In genomic region chr16:68255712-68256111, GRCh38 we compare ENCODE assay signal across 26 cellular contexts. TPM values are rescaled to one million over a fixed set of nuclear protein-coding genes. Genes with fewer than 3 reads are reported as not detected.
"Had no signal": no experiment of that assay in that cellular context is flagged by ENCODE, and none has a peak within 500 bp of the region (broad histone marks: within the 10 kb centered on the region; RNA-seq: fewer than 3 reads in every experiment).

No MANE protein-coding gene starts in this region.

- H3K36me3 ChIP-seq: uterus had no signal

- H3K9ac ChIP-seq: parathyroid adenoma had no signal

- DNase-seq: activated CD4-positive, alpha-beta memory T cell treated with anti-CD3 and anti-CD28 coated beads, Interleukin-2, amount 10 ng/mL, durations not matched to agents 7 days and 5 days; activated CD4-positive, alpha-beta T cell treated with anti-CD3 and anti-CD28 coated beads, Interleukin-2, amount 10 ng/mL, durations not matched to agents 24 days and 14 days; activated CD4-positive, CD25-positive, alpha-beta regulatory T cell treated with anti-CD3 and anti-CD28 coated beads, Interleukin-2, amount 50 U/mL, for 72 hours; activated CD8-positive, alpha-beta memory T cell treated with anti-CD3 and anti-CD28 coated beads, Interleukin-2, amount 50 U/mL, for 48 hours; activated gamma-delta T cell; activated naive CD4-positive, alpha-beta T cell treated with anti-CD3 and anti-CD28 coated beads, Interleukin-2, amount 50 U/mL, for 16 hours; activated T-cell treated with anti-CD3 and anti-CD28 coated beads, Interleukin-2, amount 50 U/mL, for 24 hours; amniotic stem cell; brain microvascular endothelial cell; caudate nucleus; cortex of kidney; mammary epithelial cell; naive thymus-derived CD4-positive, alpha-beta T cell; nucleus accumbens; small intestine; stimulated activated naive CD4-positive, alpha-beta T cell; T-helper 17 cell; T1000; testis; uterus; WERI-Rb-1 had no signal

- H3K27ac ChIP-seq: brain microvascular endothelial cell, parathyroid adenoma, testis, uterus, WERI-Rb-1 had no signal

- H3K4me1 ChIP-seq: testis, uterus had no signal

- H3K4me1 Mint-ChIP-seq: T-helper 17 cell had no signal

- H3K27me3 Mint-ChIP-seq: activated CD4-positive, alpha-beta memory T cell treated with anti-CD3 and anti-CD28 coated beads, Interleukin-2, amount 10 ng/mL, durations not matched to agents 7 days and 5 days; activated CD4-positive, alpha-beta T cell treated with anti-CD3 and anti-CD28 coated beads, Interleukin-2, amount 10 ng/mL, durations not matched to agents 24 days and 14 days; activated T-cell treated with anti-CD3 and anti-CD28 coated beads, Interleukin-2, amount 50 U/mL, for 24 hours; naive thymus-derived CD4-positive, alpha-beta T cell; T-helper 17 cell; type B pancreatic cell had no signal

- H3K9me3 ChIP-seq: testis, uterus had no signal

- H3K27me3 ChIP-seq: brain microvascular endothelial cell, testis, uterus had no signal

- H3K9me3 Mint-ChIP-seq: activated CD4-positive, alpha-beta memory T cell treated with anti-CD3 and anti-CD28 coated beads, Interleukin-2, amount 10 ng/mL, durations not matched to agents 7 days and 5 days; activated CD4-positive, alpha-beta T cell treated with anti-CD3 and anti-CD28 coated beads, Interleukin-2, amount 10 ng/mL, durations not matched to agents 24 days and 14 days; activated T-cell treated with anti-CD3 and anti-CD28 coated beads, Interleukin-2, amount 50 U/mL, for 24 hours; mesothelial cell of epicardium; naive thymus-derived CD4-positive, alpha-beta T cell; type B pancreatic cell had no signal

- H3K27ac Mint-ChIP-seq: activated CD4-positive, alpha-beta memory T cell treated with anti-CD3 and anti-CD28 coated beads, Interleukin-2, amount 10 ng/mL, durations not matched to agents 7 days and 5 days; activated CD4-positive, alpha-beta T cell treated with anti-CD3 and anti-CD28 coated beads, Interleukin-2, amount 10 ng/mL, durations not matched to agents 24 days and 14 days; activated T-cell treated with anti-CD3 and anti-CD28 coated beads, Interleukin-2, amount 50 U/mL, for 24 hours; mesothelial cell of epicardium; T-helper 17 cell; type B pancreatic cell had no signal

- H3K4me3 ChIP-seq: testis, uterus had no signal

- H3K4me3 Mint-ChIP-seq: activated CD4-positive, alpha-beta memory T cell treated with anti-CD3 and anti-CD28 coated beads, Interleukin-2, amount 10 ng/mL, durations not matched to agents 7 days and 5 days; activated CD4-positive, alpha-beta T cell treated with anti-CD3 and anti-CD28 coated beads, Interleukin-2, amount 10 ng/mL, durations not matched to agents 24 days and 14 days; activated T-cell treated with anti-CD3 and anti-CD28 coated beads, Interleukin-2, amount 50 U/mL, for 24 hours; mesothelial cell of epicardium; naive thymus-derived CD4-positive, alpha-beta T cell; T-helper 17 cell; type B pancreatic cell had no signal

- ATAC-seq: naive thymus-derived CD4-positive, alpha-beta T cell; sciatic nerve; T-helper 17 cell had no signal

RNA-seq across cellular contexts. Expression of gene ESRP2, which starts 19.8 kb away (rescaled TPM):
- total RNA-seq: activated CD4-positive, alpha-beta memory T cell treated with anti-CD3 and anti-CD28 coated beads, Interleukin-2, amount 10 ng/mL, durations not matched to agents 7 days and 5 days; naive thymus-derived CD4-positive, alpha-beta T cell had no signal
- polyA plus RNA-seq: neural cell had no signal
